ENCODE assay signal across 8 cellular contexts in genomic region chr10:102782698-102783540, GRCh38. TPM values are rescaled to one million over a fixed set of nuclear protein-coding genes. Genes with fewer than 3 reads are reported as not detected.
DNase-seq lines count a peak whose midpoint lies in the region; ATAC-seq and TF ChIP-seq lines count a peak whose summit lies in the region.

No MANE protein-coding gene starts in this region.

- H3K9me3 Mint-ChIP-seq in WTC11 = no peaks in the 10 kb centered on the region

- H3K4me3 ChIP-seq in BLaER1 (no peak overlapping the region), gastroesophageal sphincter (peak overlapping the region in 1 of 2 donors; percentile 14), parathyroid adenoma (ENCODE audit: low read depth, low read length) (no peak overlapping the region)
- H3K4me3 ChIP-seq in effector memory CD4-positive, alpha-beta T cell (ENCODE audit: insufficient read depth, low read depth, low read length, poor library complexity, severe bottlenecking) = no peak overlapping the region

- H3K27me3 ChIP-seq in BLaER1 (no peaks in the 10 kb centered on the region), gastroesophageal sphincter (no peaks in the 10 kb centered on the region), parathyroid adenoma (ENCODE audit: control insufficient read depth, insufficient read depth, low read length) (no peaks in the 10 kb centered on the region)
- no peaks in the 10 kb centered on the region for H3K27me3 ChIP-seq in effector memory CD4-positive, alpha-beta T cell (replicated peaks; ENCODE audit: control insufficient read depth, insufficient read depth, low read length, poor library complexity, severe bottlenecking)

- H3K27me3 Mint-ChIP-seq in WTC11 (ENCODE audit: low read depth) = no peaks in the 10 kb centered on the region

- H3K4me2 ChIP-seq in BLaER1 (no peak overlapping the region), parathyroid adenoma (ENCODE audit: low read length) (peak overlapping the region; percentile 33)

- H4K20me1 ChIP-seq in BLaER1 = peaks cover 46% of the 10 kb centered on the region

- H3K9me3 ChIP-seq in BLaER1 (0 out of 2 replicates have a peak, but pooled peaks cover 3% of the 10 kb centered on the region), gastroesophageal sphincter (no peaks in the 10 kb centered on the region), parathyroid adenoma (ENCODE audit: control insufficient read depth, low read length) (no peaks in the 10 kb centered on the region)
- H3K9me3 ChIP-seq in effector memory CD4-positive, alpha-beta T cell (ENCODE audit: control insufficient read depth, low read length) = no peaks in the 10 kb centered on the region

- ATAC-seq in WTC11 (no peak), gastroesophageal sphincter (peak; percentile 80), GM21825 (IDR thresholded peaks at IDR 0.05; ENCODE audit: unreplicated experiment) (no peak)

- POLR2A ChIA-PET in WTC11 (lab: Charles Lee) (no interaction called here), HEK293T (lab: Yijun Ruan, JAX) (no interaction called here)

- peak overlapping the region; percentile 52; the same call in 1 of the 2 replicates for H3K27ac Mint-ChIP-seq in WTC11

- DNase-seq in WTC11 (ENCODE audit: low spot score) (no peak), HEK293T (ENCODE audit: extremely low spot score) (no peak), superior temporal gyrus (ENCODE audit: extremely low spot score) (no peak)
- DNase-seq in effector memory CD4-positive, alpha-beta T cell = no peak

- H3K4me1 ChIP-seq in BLaER1 = peaks cover 31% of the 10 kb centered on the region
- H3K4me1 ChIP-seq in gastroesophageal sphincter = peaks cover 45 to 97% (median 75%) of the 10 kb centered on the region in 3 donors
- H3K4me1 ChIP-seq in parathyroid adenoma = peaks cover 51% of the 10 kb centered on the region
- no peaks in the 10 kb centered on the region for H3K4me1 ChIP-seq in effector memory CD4-positive, alpha-beta T cell (ENCODE audit: control insufficient read depth, insufficient read depth, low read length, poor library complexity, severe bottlenecking)

- H3K27ac ChIP-seq in BLaER1 (0 out of 2 replicates have a peak overlapping the region, but pooled peaks have one; percentile 8), gastroesophageal sphincter (peak overlapping the region; percentile 95 to 97 (median 95)), parathyroid adenoma (peak overlapping the region; percentile 83)
- no peak overlapping the region for H3K27ac ChIP-seq in effector memory CD4-positive, alpha-beta T cell (ENCODE audit: insufficient read depth, low read length, poor library complexity, severe bottlenecking)

- TF ChIP-seq POLR2A in gastroesophageal sphincter (IDR thresholded peaks at IDR 0.05) = no peak

- H3K4me1 Mint-ChIP-seq in WTC11 = peaks cover 51% of the 10 kb centered on the region

- H3K79me2 ChIP-seq in parathyroid adenoma = peaks cover 55% of the 10 kb centered on the region

- H3K9ac ChIP-seq in BLaER1 (no peak overlapping the region), parathyroid adenoma (no peak overlapping the region)

- H3K36me3 Mint-ChIP-seq in WTC11 = no peaks in the 10 kb centered on the region

- CTCF ChIA-PET in WTC11 (lab: Charles Lee) (interaction anchor here (1.0 kb wide), 1 partner anchor 31 kb away, joined by 4 read pairs; no protein-coding TSS in a partner anchor), HEK293T (lab: Yijun Ruan, JAX) (no interaction called here)

- no peak overlapping the region for H3K4me3 Mint-ChIP-seq in WTC11

- no peak overlapping the region for H2AFZ ChIP-seq in parathyroid adenoma

- whole genome bisulfite sequencing in gastroesophageal sphincter (ENCODE audit: low coverage in 1 of 2), 2 donors = 24 to 25% methylated on average over 10 of the region's 18 CpGs

- TF ChIP-seq EP300 in gastroesophageal sphincter (IDR thresholded peaks at IDR 0.05) = no peak

- H3K36me3 ChIP-seq in BLaER1 = peaks cover 33% of the 10 kb centered on the region
- no peaks in the 10 kb centered on the region for H3K36me3 ChIP-seq in gastroesophageal sphincter
- H3K36me3 ChIP-seq in parathyroid adenoma (ENCODE audit: control insufficient read depth, insufficient read depth, low read length) = no peaks in the 10 kb centered on the region
- peaks cover 9% of the 10 kb centered on the region for H3K36me3 ChIP-seq in effector memory CD4-positive, alpha-beta T cell (ENCODE audit: control insufficient read depth, insufficient read depth, low read length)

- TF ChIP-seq CTCF in WTC11 (IDR thresholded peaks at IDR 0.05) (no peak), gastroesophageal sphincter (IDR thresholded peaks at IDR 0.05) (no peak), parathyroid adenoma (IDR thresholded peaks at IDR 0.05) (no peak)

TF ChIP-seq in WTC11, 78 proteins besides CTCF, POLR2A, EP300 and RAD21:
- TF ChIP-seq ERG (CRISPR knock-in tag; IDR thresholded peaks at IDR 0.05) = no peak
TF ChIP-seq in WTC11: peak in this region for 0.

TF ChIP-seq in HEK293T, 16 proteins besides CTCF, POLR2A, EP300 and RAD21:
- no peak for TF ChIP-seq TARDBP (IDR thresholded peaks at IDR 0.05)
- TF ChIP-seq FOXA1 (IDR thresholded peaks at IDR 0.05) = no peak
- TF ChIP-seq FOXK2 (IDR thresholded peaks at IDR 0.05) = no peak
TF ChIP-seq in HEK293T: peak in this region for 0.

RNA-seq across cellular contexts. Expression of gene WBP1L, which starts 39.2 kb away (rescaled TPM):
- total RNA-seq in WTC11 (2021) (25.9 to 26.8 TPM (median 26.4 TPM) in 3 replicates), gastroesophageal sphincter (100 to 1,000 TPM; 125 to 142 (median 132) TPM)

RNA-seq across cellular contexts. Expression of gene CYP17A1, which starts 54.3 kb away (rescaled TPM):
- total RNA-seq in WTC11 (2021) (2.1 to 4.2 TPM (median 3.0 TPM) in 3 replicates), gastroesophageal sphincter (not detected)
